Comparison of ENCODE assay signal across 30 cellular contexts in genomic region chr10:15027741-15028140, GRCh38. TPM values are rescaled to one million over a fixed set of nuclear protein-coding genes. Genes with fewer than 3 reads are reported as not detected.
A peak's percentile ranks its signal among the peaks of the same experiment; 100 is the strongest.
DNase-seq lines count a peak whose midpoint lies in the region; ATAC-seq and TF ChIP-seq lines count a peak whose summit lies in the region.
"Had no signal": no experiment of that assay in that cellular context is flagged by ENCODE, and none has a peak within 500 bp of the region (broad histone marks: within the 10 kb centered on the region; RNA-seq: fewer than 3 reads in every experiment).

No MANE protein-coding gene starts in this region.

- no peaks in the 10 kb centered on the region for H3K27me3 Mint-ChIP-seq in T-helper 17 cell
- no peaks in the 10 kb centered on the region for H3K27me3 Mint-ChIP-seq in chondrocyte (ENCODE audit: low read depth)
- H3K27me3 Mint-ChIP-seq: activated naive CD4-positive, alpha-beta T cell treated with anti-CD3 and anti-CD28 coated beads, Interleukin-2, amount 50 U/mL, for 24 hours had no signal

- H3K4me1 ChIP-seq in mesodermal cell (ENCODE audit: control insufficient read depth, insufficient read depth, low read length, poor library complexity, severe bottlenecking) = peaks cover 8% of the 10 kb centered on the region
- H3K4me1 ChIP-seq: breast epithelium, colonic mucosa, left lung, prostate gland, right lobe of liver had no signal

- H3K27ac ChIP-seq in mesodermal cell (ENCODE audit: low read depth, low read length, severe bottlenecking) = peak overlapping the region; percentile 36
- H3K27ac ChIP-seq: breast epithelium, colonic mucosa, epithelial cell of prostate, left lung, prostate gland, right lobe of liver, SK-N-MC, tibial nerve, WERI-Rb-1 had no signal

- H3K27ac Mint-ChIP-seq in T-helper 17 cell (peak overlapping the region; percentile 47), chondrocyte (ENCODE audit: unreplicated experiment) (no peak overlapping the region)
- H3K27ac Mint-ChIP-seq: activated naive CD4-positive, alpha-beta T cell treated with anti-CD3 and anti-CD28 coated beads, Interleukin-2, amount 50 U/mL, for 24 hours; activated T-helper 2 cell treated with anti-CD3 and anti-CD28 coated beads, Interferon-gamma antibody, Interleukin-2, Interleukin-4, amounts not matched to agents 10 μg/mL and 5 μg/mL and 100 μg/mL, durations not matched to agents 14 hours and 24 hours and 36 hours; T-helper 1 cell treated with Interleukin-12 subunit alpha and Interleukin-12 subunit beta and Interleukin-4 antibody, amounts not matched to agents 30 μg/mL and 1 μg/mL, for 36 hours had no signal

- ATAC-seq in T-helper 17 cell (no peak), GM21447 (IDR thresholded peaks at IDR 0.05; ENCODE audit: unreplicated experiment) (no peak), HG02588 (IDR thresholded peaks at IDR 0.05; ENCODE audit: unreplicated experiment) (no peak)
- ATAC-seq: HCT116, left lung, right lobe of liver had no signal

- H3K4me3 ChIP-seq in choroid plexus epithelial cell (ENCODE audit: low read depth, low read length) (no peak overlapping the region), mesodermal cell (ENCODE audit: extremely low read depth, insufficient read depth, low read length, poor library complexity, severe bottlenecking) (no peak overlapping the region)
- H3K4me3 ChIP-seq: breast epithelium, colonic mucosa, left lung, prostate gland, right lobe of liver, SK-N-MC, tibial nerve had no signal

- DNase-seq in T-helper 17 cell = no peak
- DNase-seq in choroid plexus epithelial cell (ENCODE audit: low read depth) = peak; percentile 56
- no peak for DNase-seq in DMS 273 (lab: John Stamatoyannopoulos, UW; ENCODE audit: unreplicated experiment)
- DNase-seq in chondrocyte (ENCODE audit: low spot score) = no peak
- DNase-seq: activated CD4-positive, alpha-beta T cell treated with anti-CD3 and anti-CD28 coated beads for 48 hours; activated CD8-positive, alpha-beta memory T cell treated with anti-CD3 and anti-CD28 coated beads for 24 hours; activated T-cell treated with anti-CD3 and anti-CD28 coated beads for 4 hours; C1 segment of cervical spinal cord; colonic mucosa; effector CD4-positive, alpha-beta T cell; glutamatergic neuron; islet precursor cell; left lung; mesenchymal stem cell; nucleus accumbens; right lobe of liver; stimulated activated CD4-positive, alpha-beta T cell treated with anti-CD3 and anti-CD28 coated beads, Interleukin-4, amount 100 ng/mL, for 1 hour; WERI-Rb-1 had no signal

- H3K36me3 Mint-ChIP-seq in T-helper 17 cell (ENCODE audit: low read depth) (no peaks in the 10 kb centered on the region), chondrocyte (ENCODE audit: low read depth) (no peaks in the 10 kb centered on the region)
- H3K36me3 Mint-ChIP-seq: activated naive CD4-positive, alpha-beta T cell treated with anti-CD3 and anti-CD28 coated beads, Interleukin-2, amount 50 U/mL, for 24 hours had no signal

- H3K4me1 Mint-ChIP-seq in T-helper 17 cell = peaks cover 11% of the 10 kb centered on the region
- peaks cover 14% of the 10 kb centered on the region for H3K4me1 Mint-ChIP-seq in chondrocyte (ENCODE audit: low read depth)

- no peaks in the 10 kb centered on the region for H3K9me3 Mint-ChIP-seq in chondrocyte (ENCODE audit: low read depth)
- H3K9me3 Mint-ChIP-seq: activated naive CD4-positive, alpha-beta T cell treated with anti-CD3 and anti-CD28 coated beads, Interleukin-2, amount 50 U/mL, for 24 hours; activated T-helper 2 cell treated with anti-CD3 and anti-CD28 coated beads, Interferon-gamma antibody, Interleukin-2, Interleukin-4, amounts not matched to agents 10 μg/mL and 5 μg/mL and 100 μg/mL, durations not matched to agents 14 hours and 24 hours and 36 hours; T-helper 1 cell treated with Interleukin-12 subunit alpha and Interleukin-12 subunit beta and Interleukin-4 antibody, amounts not matched to agents 30 μg/mL and 1 μg/mL, for 36 hours had no signal

- H3K4me3 Mint-ChIP-seq in T-helper 17 cell = no peak overlapping the region
- no peak overlapping the region for H3K4me3 Mint-ChIP-seq in chondrocyte (ENCODE audit: unreplicated experiment)
- H3K4me3 Mint-ChIP-seq: activated naive CD4-positive, alpha-beta T cell treated with anti-CD3 and anti-CD28 coated beads, Interleukin-2, amount 50 U/mL, for 24 hours; T-helper 1 cell treated with Interleukin-12 subunit alpha and Interleukin-12 subunit beta and Interleukin-4 antibody, amounts not matched to agents 30 μg/mL and 1 μg/mL, for 36 hours had no signal

- no peaks in the 10 kb centered on the region for H3K36me3 ChIP-seq in mesodermal cell (ENCODE audit: control insufficient read depth, insufficient read depth, low read length)
- H3K36me3 ChIP-seq: breast epithelium, colonic mucosa, left lung, prostate gland, right lobe of liver, tibial nerve, WERI-Rb-1 had no signal

- H3K9me3 ChIP-seq in T-helper 17 cell (ENCODE audit: control insufficient read depth, low read length, poor library complexity, severe bottlenecking) = no peaks in the 10 kb centered on the region
- H3K9me3 ChIP-seq in mesodermal cell (ENCODE audit: control insufficient read depth, low read length) = no peaks in the 10 kb centered on the region
- H3K9me3 ChIP-seq: breast epithelium, colonic mucosa, left lung, prostate gland, right lobe of liver, tibial nerve had no signal

- 80 to 90% methylated on average over 2 of the region's 3 CpGs for WGBS in mesodermal cell (ENCODE audit: insufficient coverage in 2 of 2), 2 experiments

- TF ChIP-seq CTCF in choroid plexus epithelial cell (conservative IDR thresholded peaks at IDR 0.05; ENCODE audit: low read depth, low read length) (no peak), chondrocyte (IDR thresholded peaks at IDR 0.05) (no peak)

RNA-seq across cellular contexts. Expression of gene OLAH, which starts 16.0 kb away (rescaled TPM):
- total RNA-seq in T-helper 17 cell (1 to 10 TPM in 1 of 2 donors, not detected in 1; 3.8 TPM), chondrocyte (1.9 to 3.4 TPM (median 2.1 TPM) in 3 replicates)
- polyA plus RNA-seq in mesodermal cell (2013, experiment 1 of 2) = not detected
- not detected for polyA plus RNA-seq in mesodermal cell (2013, experiment 2 of 2)
- total RNA-seq: activated T-helper 2 cell treated with anti-CD3 and anti-CD28 coated beads, Interferon-gamma antibody, Interleukin-2, Interleukin-4, amounts not matched to agents 10 μg/mL and 5 μg/mL and 100 μg/mL, durations not matched to agents 14 hours and 24 hours and 36 hours; colonic mucosa had no signal
